In the genomic region with DNA sequence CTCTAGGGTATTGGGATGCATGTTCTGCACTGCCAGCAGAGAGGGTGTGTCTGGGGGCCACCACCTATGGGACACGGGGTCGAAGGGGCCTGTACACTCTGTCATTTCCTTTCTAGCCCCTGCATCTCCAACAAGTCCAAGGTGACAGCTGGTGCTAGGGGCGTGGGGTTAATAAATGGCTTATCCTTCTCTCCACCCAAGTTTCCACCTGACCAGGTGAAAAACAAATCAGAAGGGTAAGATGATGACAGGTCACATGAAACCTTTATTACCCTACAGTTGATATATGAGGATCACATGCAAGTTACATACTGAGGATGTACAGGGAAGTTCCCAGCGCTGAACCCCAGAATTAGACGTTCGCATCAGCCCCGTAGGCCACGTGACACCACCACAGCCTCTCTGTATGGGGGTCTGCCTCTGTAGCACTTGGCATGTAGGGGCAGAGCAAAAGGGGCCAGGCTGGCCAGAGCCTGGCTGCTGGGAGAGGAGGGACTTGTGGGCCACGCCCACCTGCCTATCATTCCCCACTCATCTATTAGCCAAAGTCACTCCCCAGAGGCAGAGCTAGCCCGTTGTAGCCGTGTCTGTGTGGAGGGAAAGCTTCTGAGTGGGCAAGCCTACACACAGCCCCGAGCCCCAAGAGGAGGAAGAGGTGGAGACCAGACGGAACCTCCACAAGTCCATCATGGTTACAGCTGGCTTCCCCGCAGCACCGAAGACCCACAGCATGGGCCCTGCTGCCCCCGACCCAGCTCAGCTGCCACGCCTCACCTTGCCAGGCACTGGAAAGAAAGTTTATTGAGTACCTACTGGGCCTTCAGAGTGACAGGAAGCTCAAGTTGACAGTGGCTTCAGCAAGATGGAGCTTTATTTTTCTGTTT, we compare ENCODE assay signal across 1 cellular context.
TF ChIP-seq lines count a peak whose summit lies in the region.

No MANE protein-coding gene starts in this region.

TF ChIP-seq in endothelial cell of umbilical vein, 7 proteins besides CTCF, POLR2A, EP300 and RAD21:
- TF ChIP-seq GATA2 (IDR thresholded peaks at IDR 0.05; ENCODE audit: insufficient read depth, insufficient read length, low read depth, low read length) (no peak), FOS (IDR thresholded peaks at IDR 0.05; ENCODE audit: borderline replicate concordance, insufficient read depth, low read length) (no peak), EZH2 (IDR thresholded peaks at IDR 0.05; ENCODE audit: borderline replicate concordance, low read depth, low read length, severe bottlenecking) (no peak), MYC (IDR thresholded peaks at IDR 0.05; ENCODE audit: low read depth, low read length) (no peak), JUN (IDR thresholded peaks at IDR 0.05; ENCODE audit: borderline replicate concordance, insufficient read depth, insufficient read length, low read depth) (no peak), POLR2AphosphoS5 (IDR thresholded peaks at IDR 0.05; ENCODE audit: insufficient read depth, low read depth, low read length) (no peak)
- TF ChIP-seq, protein P1, sequence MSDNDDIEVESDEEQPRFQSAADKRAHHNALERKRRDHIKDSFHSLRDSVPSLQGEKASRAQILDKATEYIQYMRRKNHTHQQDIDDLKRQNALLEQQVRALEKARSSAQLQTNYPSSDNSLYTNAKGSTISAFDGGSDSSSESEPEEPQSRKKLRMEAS (IDR thresholded peaks at IDR 0.05; ENCODE audit: insufficient read depth, insufficient read length), result no peak
